ENCODE assay signal across 9 cellular contexts in genomic region chr13:99614465-99614885, GRCh38. TPM values are rescaled to one million over a fixed set of nuclear protein-coding genes. Genes with fewer than 3 reads are reported as not detected.
DNase-seq lines count a peak whose midpoint lies in the region; ATAC-seq and TF ChIP-seq lines count a peak whose summit lies in the region.
"Had no signal": no experiment of that assay in that cellular context is flagged by ENCODE, and none has a peak within 500 bp of the region (broad histone marks: within the 10 kb centered on the region; RNA-seq: fewer than 3 reads in every experiment).

No MANE protein-coding gene starts in this region.

- H3K27ac Mint-ChIP-seq in CD4-positive, CD25-positive, alpha-beta regulatory T cell: no peak overlapping the region
- H3K27ac Mint-ChIP-seq: dendritic cell treated with granulocyte-macrophage colony-stimulating factor and Interleukin-4, amounts not matched to agents 40 ng/mL and 50 ng/mL, for 4 days had no signal

- DNase-seq in CD4-positive, CD25-positive, alpha-beta regulatory T cell: peak in 2 of 3 donors; percentile 32 to 61
- DNase-seq in glomerular visceral epithelial cell (ENCODE audit: extremely low spot score): peak; percentile 56
- DNase-seq in NCI-H2227 treated with DMSO at 0.1 percent for 48 hours (lab: John Stamatoyannopoulos, UW): no peak
- DNase-seq in NCI-H1048 (lab: John Stamatoyannopoulos, UW): no peak
- no peak for DNase-seq in nucleus accumbens (lab: John Stamatoyannopoulos, UW)

- H3K36me3 Mint-ChIP-seq in CD4-positive, CD25-positive, alpha-beta regulatory T cell: peaks cover 5% of the 10 kb centered on the region

- no peak overlapping the region for H3K4me3 ChIP-seq in CD4-positive, CD25-positive, alpha-beta regulatory T cell (ENCODE audit: low read depth, low read length)

- H3K27me3 ChIP-seq in CD4-positive, CD25-positive, alpha-beta regulatory T cell (ENCODE audit: control insufficient read depth, insufficient read depth, low read length): no peaks in the 10 kb centered on the region

- H3K9me3 ChIP-seq in CD4-positive, CD25-positive, alpha-beta regulatory T cell (ENCODE audit: control insufficient read depth in 2 of 2, low read length in 2 of 2): no peaks in the 10 kb centered on the region

- H3K36me3 ChIP-seq in CD4-positive, CD25-positive, alpha-beta regulatory T cell (ENCODE audit: control insufficient read depth, insufficient read depth, low read length): no peaks in the 10 kb centered on the region

- H3K9me3 Mint-ChIP-seq in CD4-positive, CD25-positive, alpha-beta regulatory T cell: no peaks in the 10 kb centered on the region
- H3K9me3 Mint-ChIP-seq: dendritic cell treated with granulocyte-macrophage colony-stimulating factor and Interleukin-4, amounts not matched to agents 40 ng/mL and 50 ng/mL, for 4 days had no signal

- H3K4me1 Mint-ChIP-seq in CD4-positive, CD25-positive, alpha-beta regulatory T cell: peaks cover 14 to 45% (median 34%) of the 10 kb centered on the region in 4 donors

- peak; percentile 80 to 86 for ATAC-seq in CD4-positive, CD25-positive, alpha-beta regulatory T cell (ENCODE audit: low read depth in 2 of 2)
- ATAC-seq in GM18868 (IDR thresholded peaks at IDR 0.05; ENCODE audit: unreplicated experiment): peak; percentile 75
- ATAC-seq in HG03139 (IDR thresholded peaks at IDR 0.05; ENCODE audit: unreplicated experiment): peak; percentile 75
- peak; percentile 39; the same call in 1 of the 3 replicates for ATAC-seq in SK-N-SH treated with all-trans-retinoic acid at 6 μM for 48 hours

- H3K4me1 ChIP-seq in CD4-positive, CD25-positive, alpha-beta regulatory T cell (ENCODE audit: control insufficient read depth, insufficient read depth, low read length, poor library complexity, severe bottlenecking): no peaks in the 10 kb centered on the region

- H3K27ac ChIP-seq in CD4-positive, CD25-positive, alpha-beta regulatory T cell (ENCODE audit: insufficient read depth, low read length, poor library complexity, severe bottlenecking): no peak overlapping the region

- H3K27me3 Mint-ChIP-seq in CD4-positive, CD25-positive, alpha-beta regulatory T cell: no peaks in the 10 kb centered on the region

- no peak overlapping the region for H3K4me3 Mint-ChIP-seq in CD4-positive, CD25-positive, alpha-beta regulatory T cell
- H3K4me3 Mint-ChIP-seq: dendritic cell treated with granulocyte-macrophage colony-stimulating factor and Interleukin-4, amounts not matched to agents 40 ng/mL and 50 ng/mL, for 4 days had no signal

TF ChIP-seq in SK-N-SH treated with all-trans-retinoic acid at 6 μM for 48 hours, 23 proteins besides CTCF, POLR2A, EP300 and RAD21:
- TF ChIP-seq BACH2 (CRISPR knock-in tag; IDR thresholded peaks at IDR 0.05; ENCODE audit: borderline replicate concordance) (no peak), ZC3H10 (CRISPR knock-in tag; IDR thresholded peaks at IDR 0.05) (no peak), RARB (CRISPR knock-in tag; IDR thresholded peaks at IDR 0.05) (no peak), ESRRG (CRISPR knock-in tag; IDR thresholded peaks at IDR 0.05) (no peak), ISL1 (CRISPR knock-in tag; IDR thresholded peaks at IDR 0.05) (no peak), ARNTL (CRISPR knock-in tag; IDR thresholded peaks at IDR 0.05; ENCODE audit: borderline replicate concordance, low read depth) (no peak)
TF ChIP-seq in SK-N-SH treated with all-trans-retinoic acid at 6 μM for 48 hours: peak in this region for 0.

RNA-seq across cellular contexts. Expression of gene CLYBL, which starts 8.0 kb away (rescaled TPM):
- total RNA-seq in CD4-positive, CD25-positive, alpha-beta regulatory T cell: 12.0 TPM
- 10 to 100 TPM; 15.3 to 17.7 (median 16.6) TPM for polyA plus RNA-seq in CD4-positive, CD25-positive, alpha-beta regulatory T cell

Comparison
In these comparisons a context has a peak if more than half of its experiments do, and no peak if none do; other contexts are left out.
1. DNase-seq: peak in CD4-positive, CD25-positive, alpha-beta regulatory T cell (2 of 3) and glomerular visceral epithelial cell (single experiment); none in NCI-H2227 treated with DMSO at 0.1 percent for 48 hours (single experiment), NCI-H1048 (single experiment) and nucleus accumbens (0 of 56).
2. Peak in every context shown above with its lines, with median percentiles within 50 percentile points of each other: ATAC-seq.